In genomic region chr1:153571706-153572105, GRCh38 we compare ENCODE assay signal across 1 cellular context.
TF ChIP-seq lines count a peak whose summit lies in the region.

No MANE protein-coding gene starts in this region.

TF ChIP-seq in K562, 482 proteins besides CTCF, POLR2A, EP300 and RAD21:
- TF ChIP-seq L3MBTL2 (IDR thresholded peaks at IDR 0.05) = no peak
- no peak for TF ChIP-seq OTX1 (CRISPR knock-in tag; IDR thresholded peaks at IDR 0.05)
- TF ChIP-seq NR2F6 (CRISPR knock-in tag; IDR thresholded peaks at IDR 0.05) = no peak
- no peak for TF ChIP-seq BCOR (IDR thresholded peaks at IDR 0.05)
- TF ChIP-seq ZNF280B (CRISPR knock-in tag; IDR thresholded peaks at IDR 0.05) = no peak
- no peak for TF ChIP-seq XRCC3 (IDR thresholded peaks at IDR 0.05)
- TF ChIP-seq ZNF146 (CRISPR knock-in tag; IDR thresholded peaks at IDR 0.05; ENCODE audit: unreplicated experiment) = no peak
